Comparison of ENCODE assay signal across 22 cellular contexts in genomic region chr13:83007226-83007625, GRCh38.
DNase-seq lines count a peak whose midpoint lies in the region; ATAC-seq, FAIRE-seq and TF ChIP-seq lines count a peak whose summit lies in the region.
"Had no signal": no experiment of that assay in that cellular context is flagged by ENCODE, and none has a peak within 500 bp of the region (broad histone marks: within the 10 kb centered on the region; RNA-seq: fewer than 3 reads in every experiment).

No MANE protein-coding gene starts in this region.

- ATAC-seq in GM18520 (IDR thresholded peaks at IDR 0.05; ENCODE audit: unreplicated experiment) (no peak), GM18502 (IDR thresholded peaks at IDR 0.05; ENCODE audit: poor library complexity, unreplicated experiment) (no peak)
- ATAC-seq: HCT116 had no signal

- H3K36me3 ChIP-seq in bronchial epithelial cell (ENCODE audit: control insufficient read depth, insufficient read depth, low read length): no peaks in the 10 kb centered on the region
- H3K36me3 ChIP-seq: SJCRH30 had no signal

- TF ChIP-seq CTCF in bronchial epithelial cell (IDR thresholded peaks at IDR 0.05; ENCODE audit: insufficient read depth, low read length, severe bottlenecking): no peak

- DNase-seq in GDM1 (lab: John Stamatoyannopoulos, UW): peak; percentile 11
- DNase-seq in KG1 (lab: John Stamatoyannopoulos, UW): peak; percentile 13
- DNase-seq in OCI-M1 (lab: John Stamatoyannopoulos, UW): peak; percentile 63
- DNase-seq in bronchial epithelial cell (ENCODE audit: low read depth): peak; percentile 1
- DNase-seq in NCI-H2107 treated with DMSO at 0.1 percent for 48 hours (lab: John Stamatoyannopoulos, UW; ENCODE audit: unreplicated experiment): no peak
- DNase-seq in activated CD8-positive, alpha-beta memory T cell treated with anti-CD3 and anti-CD28 coated beads, Interleukin-2, amount 50 U/mL, for 48 hours: no peak
- DNase-seq: ACHN; DMS79 treated with DMSO at 0.1 percent for 48 hours; GOT3; NCI-H1092; NCI-H146; NCI-H2029 treated with DMSO at 0.1 percent for 48 hours; NCI-H510A; NCI-H748 treated with DMSO at 0.1 percent for 48 hours; NK-92 treated with Interleukin-12 subunit alpha and Interleukin-12 subunit beta, amount 100 ng/mL, for 24 hours; PC-9; SJCRH30; SW 1271; T-helper 2 cell had no signal

- no peaks in the 10 kb centered on the region for H3K27me3 ChIP-seq in bronchial epithelial cell (ENCODE audit: control insufficient read depth, insufficient read depth, low read length)
- H3K27me3 ChIP-seq: SJCRH30 had no signal

- no peak for FAIRE-seq in bronchial epithelial cell (lab: Jason Lieb, UNC)

- H3K4me3 ChIP-seq in bronchial epithelial cell (ENCODE audit: low read depth, low read length): no peak overlapping the region
- H3K4me3 ChIP-seq: PC-9, SJCRH30 had no signal

Comparison
In these comparisons a context has a peak if more than half of its experiments do, and no peak if none do; other contexts are left out.
1. DNase-seq: peak in GDM1 (single experiment), KG1 (single experiment), OCI-M1 (single experiment) and bronchial epithelial cell (single experiment); none in NCI-H2107 treated with DMSO at 0.1 percent for 48 hours (single experiment) and activated CD8-positive, alpha-beta memory T cell treated with anti-CD3 and anti-CD28 coated beads, Interleukin-2, amount 50 U/mL, for 48 hours (single experiment).